28 cellular contexts compared by ENCODE assay signal in genomic region chr22:41883400-41883799, GRCh38. TPM values are rescaled to one million over a fixed set of nuclear protein-coding genes. Genes with fewer than 3 reads are reported as not detected.
DNase-seq lines count a peak whose midpoint lies in the region; ATAC-seq and TF ChIP-seq lines count a peak whose summit lies in the region.
"Had no signal": no experiment of that assay in that cellular context is flagged by ENCODE, and none has a peak within 500 bp of the region (broad histone marks: within the 10 kb centered on the region; RNA-seq: fewer than 3 reads in every experiment).

No MANE protein-coding gene starts in this region.

- H3K9me3 ChIP-seq in trophoblast cell (ENCODE audit: insufficient read depth, low read depth, low read length): peaks cover 1% of the 10 kb centered on the region
- H3K9me3 ChIP-seq: adrenal gland, right lobe of liver had no signal

- no peak overlapping the region for H3K18ac ChIP-seq in trophoblast cell (ENCODE audit: low read length)

- ATAC-seq in GM18873 (IDR thresholded peaks at IDR 0.05; ENCODE audit: low FRiP score, unreplicated experiment) (no peak), HG02610 (IDR thresholded peaks at IDR 0.05; ENCODE audit: unreplicated experiment) (no peak)
- ATAC-seq: effector memory CD8-positive, alpha-beta T cell; right lobe of liver had no signal

- H3K36me3 ChIP-seq in trophoblast cell (ENCODE audit: control insufficient read depth in 1 of 2, insufficient read depth in 2 of 2, low read length in 2 of 2): peaks cover 58 to 84% of the 10 kb centered on the region in 2 experiments

- intact Hi-C loops in activated CD4-positive, alpha-beta T cell treated with anti-CD3 and anti-CD28 coated beads, Interleukin-2, amount 10 ng/mL, durations not matched to agents 24 days and 14 days (cut with micrococcal nuclease): no loop called here

- no peak overlapping the region for H2AK5ac ChIP-seq in trophoblast cell (ENCODE audit: low read length)

- H3K14ac ChIP-seq in trophoblast cell (ENCODE audit: low read length): no peak overlapping the region

- H3K4me1 Mint-ChIP-seq in activated CD4-positive, alpha-beta T cell treated with anti-CD3 and anti-CD28 coated beads, Interleukin-2, amount 10 ng/mL, durations not matched to agents 24 days and 14 days: peaks cover 5% of the 10 kb centered on the region
- H3K4me1 Mint-ChIP-seq: H9 had no signal

- H3K36me3 Mint-ChIP-seq in activated CD4-positive, alpha-beta T cell treated with anti-CD3 and anti-CD28 coated beads, Interleukin-2, amount 10 ng/mL, durations not matched to agents 24 days and 14 days (ENCODE audit: low read depth): peaks cover 81% of the 10 kb centered on the region

- H3K79me1 ChIP-seq in trophoblast cell (ENCODE audit: low read length): no peaks in the 10 kb centered on the region

- H3K9me3 Mint-ChIP-seq in activated CD4-positive, alpha-beta T cell treated with anti-CD3 and anti-CD28 coated beads, Interleukin-2, amount 10 ng/mL, durations not matched to agents 24 days and 14 days: no peaks in the 10 kb centered on the region
- H3K9me3 Mint-ChIP-seq: CD8-positive, alpha-beta T cell; effector memory CD8-positive, alpha-beta T cell; H9; T-helper 1 cell treated with Interleukin-12 subunit alpha and Interleukin-12 subunit beta and Interleukin-4 antibody, amounts not matched to agents 30 μg/mL and 1 μg/mL, for 36 hours had no signal

- H3K27ac ChIP-seq in trophoblast cell (ENCODE audit: low read depth, low read length): no peak overlapping the region
- H3K27ac ChIP-seq: 22Rv1, brain microvascular endothelial cell, coronary artery, right lobe of liver had no signal

- H3K4ac ChIP-seq in trophoblast cell (ENCODE audit: low read depth, low read length): no peak overlapping the region

- peak; percentile 13 for TF ChIP-seq POLR2A in GM19193 (IDR thresholded peaks at IDR 0.05; ENCODE audit: extremely low read depth, insufficient read depth, insufficient read length)

- H3K4me1 ChIP-seq in trophoblast cell (ENCODE audit: control insufficient read depth in 1 of 2, insufficient read depth in 2 of 2, low read length in 2 of 2): no peaks in the 10 kb centered on the region
- H3K4me1 ChIP-seq: right lobe of liver had no signal

- no peak overlapping the region for H2BK120ac ChIP-seq in trophoblast cell (ENCODE audit: insufficient read depth, low read length, poor library complexity)

- H3K27me3 Mint-ChIP-seq in activated CD4-positive, alpha-beta T cell treated with anti-CD3 and anti-CD28 coated beads, Interleukin-2, amount 10 ng/mL, durations not matched to agents 24 days and 14 days: no peaks in the 10 kb centered on the region
- H3K27me3 Mint-ChIP-seq: effector memory CD8-positive, alpha-beta T cell had no signal

- no peak overlapping the region for H3K4me3 ChIP-seq in trophoblast cell (ENCODE audit: low read depth, low read length)
- H3K4me3 ChIP-seq: adrenal gland, coronary artery, right lobe of liver had no signal

- H4K91ac ChIP-seq in trophoblast cell (ENCODE audit: low read depth, low read length): no peak overlapping the region

- no CpG with 5 or more reads among the region's 2 CpGs for WGBS in trophoblast cell (ENCODE audit: extremely low coverage, insufficient coverage, insufficient read length)

- H3K27ac Mint-ChIP-seq in activated CD4-positive, alpha-beta T cell treated with anti-CD3 and anti-CD28 coated beads, Interleukin-2, amount 10 ng/mL, durations not matched to agents 24 days and 14 days: peak overlapping the region; percentile 22
- H3K27ac Mint-ChIP-seq: H9 had no signal

- no peaks in the 10 kb centered on the region for H3K27me3 ChIP-seq in trophoblast cell (ENCODE audit: insufficient read depth, low read length)
- H3K27me3 ChIP-seq: adrenal gland, brain microvascular endothelial cell, right lobe of liver had no signal

- H3K4me2 ChIP-seq in trophoblast cell (ENCODE audit: low read length): no peak overlapping the region

- no peak overlapping the region for H3K23ac ChIP-seq in trophoblast cell (ENCODE audit: low read length)

- no peak overlapping the region for H4K12ac ChIP-seq in trophoblast cell (ENCODE audit: low read depth, low read length)

- H3K4me3 Mint-ChIP-seq in activated CD4-positive, alpha-beta T cell treated with anti-CD3 and anti-CD28 coated beads, Interleukin-2, amount 10 ng/mL, durations not matched to agents 24 days and 14 days: no peak overlapping the region
- H3K4me3 Mint-ChIP-seq: CD8-positive, alpha-beta T cell; effector memory CD8-positive, alpha-beta T cell; H9; T-helper 1 cell treated with Interleukin-12 subunit alpha and Interleukin-12 subunit beta and Interleukin-4 antibody, amounts not matched to agents 30 μg/mL and 1 μg/mL, for 36 hours had no signal

- no peak overlapping the region for H4K8ac ChIP-seq in trophoblast cell (ENCODE audit: low read depth, low read length)

- H3K9ac ChIP-seq in trophoblast cell (ENCODE audit: low read length): no peak overlapping the region

- H3K79me2 ChIP-seq in trophoblast cell (ENCODE audit: control insufficient read depth, insufficient read depth, low read length, poor library complexity): no peaks in the 10 kb centered on the region

- no peak overlapping the region for H2BK12ac ChIP-seq in trophoblast cell (ENCODE audit: low read length)

- no peak for DNase-seq in activated CD4-positive, alpha-beta T cell treated with anti-CD3 and anti-CD28 coated beads, Interleukin-2, amount 10 ng/mL, durations not matched to agents 24 days and 14 days
- no peak for DNase-seq in activated CD4-positive, alpha-beta T cell treated with anti-CD3 and anti-CD28 coated beads for 48 hours
- peak; percentile 55 for DNase-seq in cerebellum (ENCODE audit: low spot score)
- DNase-seq in trophoblast cell: peak; percentile 38 to 77
- DNase-seq in NCI-H345 (lab: John Stamatoyannopoulos, UW): no peak
- DNase-seq: activated naive CD4-positive, alpha-beta T cell; activated T-cell treated with anti-CD3 and anti-CD28 coated beads, Interleukin-2, amount 50 U/mL, for 48 hours; adrenal gland; brain microvascular endothelial cell; CD8-positive, alpha-beta T cell; effector memory CD8-positive, alpha-beta T cell; erythroblast; glutamatergic neuron; H9; NCI-H2029; NCI-H748 treated with DMSO at 0.1 percent for 48 hours; right lobe of liver; stimulated activated CD4-positive, alpha-beta T cell treated with anti-CD3 and anti-CD28 coated beads, Interleukin-2, amount 100 ng/mL, for 48 hours had no signal

- no peak overlapping the region for H2BK5ac ChIP-seq in trophoblast cell (ENCODE audit: low read depth, low read length, poor library complexity)

- no peak overlapping the region for H2AFZ ChIP-seq in trophoblast cell (ENCODE audit: insufficient read depth, low read length, poor library complexity)

RNA-seq across cellular contexts. Expression of gene SHISA8, which starts 31.5 kb away (rescaled TPM):
- 5.3 and 5.7 TPM in 2 replicates for total RNA-seq in activated CD4-positive, alpha-beta T cell treated with anti-CD3 and anti-CD28 coated beads, Interleukin-2, amount 10 ng/mL, durations not matched to agents 24 days and 14 days
- total RNA-seq in cerebellum: 0.27 TPM
- 0.31 and 0.43 TPM in 2 replicates for polyA plus RNA-seq in trophoblast cell (2013)
- total RNA-seq: kidney epithelial cell, M059J, right lobe of liver, RPMI7951, urinary bladder had no signal
- polyA plus RNA-seq: urinary bladder had no signal

RNA-seq across cellular contexts. Expression of gene TNFRSF13C, which starts 43.2 kb away (rescaled TPM):
- 3.4 TPM in 2 replicates for total RNA-seq in activated CD4-positive, alpha-beta T cell treated with anti-CD3 and anti-CD28 coated beads, Interleukin-2, amount 10 ng/mL, durations not matched to agents 24 days and 14 days
- total RNA-seq in cerebellum: 0.73 TPM
- 0.36 and 0.38 TPM in 2 replicates for polyA plus RNA-seq in trophoblast cell (2013)
- total RNA-seq: RPMI7951 had no signal

RNA-seq across cellular contexts. Expression of gene SREBF2, which starts 50.5 kb away (rescaled TPM):
- 209 and 218 TPM in 2 replicates for total RNA-seq in activated CD4-positive, alpha-beta T cell treated with anti-CD3 and anti-CD28 coated beads, Interleukin-2, amount 10 ng/mL, durations not matched to agents 24 days and 14 days
- 73.8 TPM for total RNA-seq in cerebellum
- polyA plus RNA-seq in trophoblast cell (2013): 97.8 and 99.1 TPM in 2 replicates

Comparison
In these comparisons a context has a peak if more than half of its experiments do, and no peak if none do; other contexts are left out.
1. DNase-seq: peak in cerebellum (single experiment) and trophoblast cell (2 of 2); none in activated CD4-positive, alpha-beta T cell treated with anti-CD3 and anti-CD28 coated beads, Interleukin-2, amount 10 ng/mL, durations not matched to agents 24 days and 14 days (single experiment), activated CD4-positive, alpha-beta T cell treated with anti-CD3 and anti-CD28 coated beads for 48 hours (single experiment) and NCI-H345 (single experiment).